1 cellular context compared by ENCODE assay signal in genomic region chr19:11293468-11294389, GRCh38.
TF ChIP-seq lines count a peak whose summit lies in the region.

No MANE protein-coding gene starts in this region.

TF ChIP-seq in K562, 482 proteins besides CTCF, POLR2A, EP300 and RAD21 (continued from another document and continues in another):
- peak; percentile 89 to 96 for TF ChIP-seq MAZ (CRISPR knock-in tag; conservative IDR thresholded peaks at IDR 0.05 in 1 of 2, IDR thresholded peaks at IDR 0.05 in 1 of 2)
- no peak for TF ChIP-seq TCF7 (IDR thresholded peaks at IDR 0.05; ENCODE audit: borderline replicate concordance)
- TF ChIP-seq, protein P1, sequence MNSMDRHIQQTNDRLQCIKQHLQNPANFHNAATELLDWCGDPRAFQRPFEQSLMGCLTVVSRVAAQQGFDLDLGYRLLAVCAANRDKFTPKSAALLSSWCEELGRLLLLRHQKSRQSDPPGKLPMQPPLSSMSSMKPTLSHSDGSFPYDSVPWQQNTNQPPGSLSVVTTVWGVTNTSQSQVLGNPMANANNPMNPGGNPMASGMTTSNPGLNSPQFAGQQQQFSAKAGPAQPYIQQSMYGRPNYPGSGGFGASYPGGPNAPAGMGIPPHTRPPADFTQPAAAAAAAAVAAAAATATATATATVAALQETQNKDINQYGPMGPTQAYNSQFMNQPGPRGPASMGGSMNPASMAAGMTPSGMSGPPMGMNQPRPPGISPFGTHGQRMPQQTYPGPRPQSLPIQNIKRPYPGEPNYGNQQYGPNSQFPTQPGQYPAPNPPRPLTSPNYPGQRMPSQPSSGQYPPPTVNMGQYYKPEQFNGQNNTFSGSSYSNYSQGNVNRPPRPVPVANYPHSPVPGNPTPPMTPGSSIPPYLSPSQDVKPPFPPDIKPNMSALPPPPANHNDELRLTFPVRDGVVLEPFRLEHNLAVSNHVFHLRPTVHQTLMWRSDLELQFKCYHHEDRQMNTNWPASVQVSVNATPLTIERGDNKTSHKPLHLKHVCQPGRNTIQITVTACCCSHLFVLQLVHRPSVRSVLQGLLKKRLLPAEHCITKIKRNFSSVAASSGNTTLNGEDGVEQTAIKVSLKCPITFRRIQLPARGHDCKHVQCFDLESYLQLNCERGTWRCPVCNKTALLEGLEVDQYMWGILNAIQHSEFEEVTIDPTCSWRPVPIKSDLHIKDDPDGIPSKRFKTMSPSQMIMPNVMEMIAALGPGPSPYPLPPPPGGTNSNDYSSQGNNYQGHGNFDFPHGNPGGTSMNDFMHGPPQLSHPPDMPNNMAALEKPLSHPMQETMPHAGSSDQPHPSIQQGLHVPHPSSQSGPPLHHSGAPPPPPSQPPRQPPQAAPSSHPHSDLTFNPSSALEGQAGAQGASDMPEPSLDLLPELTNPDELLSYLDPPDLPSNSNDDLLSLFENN (IDR thresholded peaks at IDR 0.05; ENCODE audit: low read depth in 2 of 2, low read length in 2 of 2): 0 out of 4 replicates have a peak, but pooled peaks of 1 of the 2 experiments have one; percentile 29
- TF ChIP-seq MEF2A (IDR thresholded peaks at IDR 0.05; ENCODE audit: control insufficient read depth, low read depth, low read length): no peak
- peak; percentile 62; the same call in 1 of the 2 replicates for TF ChIP-seq SMARCA5 (IDR thresholded peaks at IDR 0.05)
- TF ChIP-seq YBX1 (IDR thresholded peaks at IDR 0.05): no peak
- TF ChIP-seq ARID1B (IDR thresholded peaks at IDR 0.05): no peak
- TF ChIP-seq SMARCE1 (IDR thresholded peaks at IDR 0.05): no peak
- 0 out of 2 replicates have a peak, but pooled peaks have one; percentile 43 for TF ChIP-seq CC2D1A (IDR thresholded peaks at IDR 0.05)
- no peak for TF ChIP-seq MTA3 (IDR thresholded peaks at IDR 0.05; ENCODE audit: borderline replicate concordance)
- TF ChIP-seq, protein P2, sequence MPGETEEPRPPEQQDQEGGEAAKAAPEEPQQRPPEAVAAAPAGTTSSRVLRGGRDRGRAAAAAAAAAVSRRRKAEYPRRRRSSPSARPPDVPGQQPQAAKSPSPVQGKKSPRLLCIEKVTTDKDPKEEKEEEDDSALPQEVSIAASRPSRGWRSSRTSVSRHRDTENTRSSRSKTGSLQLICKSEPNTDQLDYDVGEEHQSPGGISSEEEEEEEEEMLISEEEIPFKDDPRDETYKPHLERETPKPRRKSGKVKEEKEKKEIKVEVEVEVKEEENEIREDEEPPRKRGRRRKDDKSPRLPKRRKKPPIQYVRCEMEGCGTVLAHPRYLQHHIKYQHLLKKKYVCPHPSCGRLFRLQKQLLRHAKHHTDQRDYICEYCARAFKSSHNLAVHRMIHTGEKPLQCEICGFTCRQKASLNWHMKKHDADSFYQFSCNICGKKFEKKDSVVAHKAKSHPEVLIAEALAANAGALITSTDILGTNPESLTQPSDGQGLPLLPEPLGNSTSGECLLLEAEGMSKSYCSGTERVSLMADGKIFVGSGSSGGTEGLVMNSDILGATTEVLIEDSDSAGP (CRISPR knock-in tag; IDR thresholded peaks at IDR 0.05): no peak
- no peak for TF ChIP-seq TEAD2 (tag; IDR thresholded peaks at IDR 0.05)
- no peak for TF ChIP-seq ZNF551 (CRISPR knock-in tag; IDR thresholded peaks at IDR 0.05)
- TF ChIP-seq, protein P3, sequence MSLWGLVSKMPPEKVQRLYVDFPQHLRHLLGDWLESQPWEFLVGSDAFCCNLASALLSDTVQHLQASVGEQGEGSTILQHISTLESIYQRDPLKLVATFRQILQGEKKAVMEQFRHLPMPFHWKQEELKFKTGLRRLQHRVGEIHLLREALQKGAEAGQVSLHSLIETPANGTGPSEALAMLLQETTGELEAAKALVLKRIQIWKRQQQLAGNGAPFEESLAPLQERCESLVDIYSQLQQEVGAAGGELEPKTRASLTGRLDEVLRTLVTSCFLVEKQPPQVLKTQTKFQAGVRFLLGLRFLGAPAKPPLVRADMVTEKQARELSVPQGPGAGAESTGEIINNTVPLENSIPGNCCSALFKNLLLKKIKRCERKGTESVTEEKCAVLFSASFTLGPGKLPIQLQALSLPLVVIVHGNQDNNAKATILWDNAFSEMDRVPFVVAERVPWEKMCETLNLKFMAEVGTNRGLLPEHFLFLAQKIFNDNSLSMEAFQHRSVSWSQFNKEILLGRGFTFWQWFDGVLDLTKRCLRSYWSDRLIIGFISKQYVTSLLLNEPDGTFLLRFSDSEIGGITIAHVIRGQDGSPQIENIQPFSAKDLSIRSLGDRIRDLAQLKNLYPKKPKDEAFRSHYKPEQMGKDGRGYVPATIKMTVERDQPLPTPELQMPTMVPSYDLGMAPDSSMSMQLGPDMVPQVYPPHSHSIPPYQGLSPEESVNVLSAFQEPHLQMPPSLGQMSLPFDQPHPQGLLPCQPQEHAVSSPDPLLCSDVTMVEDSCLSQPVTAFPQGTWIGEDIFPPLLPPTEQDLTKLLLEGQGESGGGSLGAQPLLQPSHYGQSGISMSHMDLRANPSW (CRISPR knock-in tag; IDR thresholded peaks at IDR 0.05): peak; percentile 69; the same call in 1 of the 2 replicates
- peak; percentile 62 for TF ChIP-seq NEUROD1 (IDR thresholded peaks at IDR 0.05; ENCODE audit: borderline replicate concordance, low read depth, low read length, partially characterized antibody)
- TF ChIP-seq FOXK1 (CRISPR knock-in tag; IDR thresholded peaks at IDR 0.05; ENCODE audit: borderline replicate concordance): no peak
- TF ChIP-seq, protein P4, sequence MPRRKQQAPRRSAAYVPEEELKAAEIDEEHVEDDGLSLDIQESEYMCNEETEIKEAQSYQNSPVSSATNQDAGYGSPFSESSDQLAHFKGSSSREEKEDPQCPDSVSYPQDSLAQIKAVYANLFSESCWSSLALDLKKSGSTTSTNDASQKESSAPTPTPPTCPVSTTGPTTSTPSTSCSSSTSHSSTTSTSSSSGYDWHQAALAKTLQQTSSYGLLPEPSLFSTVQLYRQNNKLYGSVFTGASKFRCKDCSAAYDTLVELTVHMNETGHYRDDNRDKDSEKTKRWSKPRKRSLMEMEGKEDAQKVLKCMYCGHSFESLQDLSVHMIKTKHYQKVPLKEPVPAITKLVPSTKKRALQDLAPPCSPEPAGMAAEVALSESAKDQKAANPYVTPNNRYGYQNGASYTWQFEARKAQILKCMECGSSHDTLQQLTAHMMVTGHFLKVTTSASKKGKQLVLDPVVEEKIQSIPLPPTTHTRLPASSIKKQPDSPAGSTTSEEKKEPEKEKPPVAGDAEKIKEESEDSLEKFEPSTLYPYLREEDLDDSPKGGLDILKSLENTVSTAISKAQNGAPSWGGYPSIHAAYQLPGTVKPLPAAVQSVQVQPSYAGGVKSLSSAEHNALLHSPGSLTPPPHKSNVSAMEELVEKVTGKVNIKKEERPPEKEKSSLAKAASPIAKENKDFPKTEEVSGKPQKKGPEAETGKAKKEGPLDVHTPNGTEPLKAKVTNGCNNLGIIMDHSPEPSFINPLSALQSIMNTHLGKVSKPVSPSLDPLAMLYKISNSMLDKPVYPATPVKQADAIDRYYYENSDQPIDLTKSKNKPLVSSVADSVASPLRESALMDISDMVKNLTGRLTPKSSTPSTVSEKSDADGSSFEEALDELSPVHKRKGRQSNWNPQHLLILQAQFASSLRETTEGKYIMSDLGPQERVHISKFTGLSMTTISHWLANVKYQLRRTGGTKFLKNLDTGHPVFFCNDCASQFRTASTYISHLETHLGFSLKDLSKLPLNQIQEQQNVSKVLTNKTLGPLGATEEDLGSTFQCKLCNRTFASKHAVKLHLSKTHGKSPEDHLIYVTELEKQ (CRISPR knock-in tag; IDR thresholded peaks at IDR 0.05): no peak
- TF ChIP-seq, protein P5, sequence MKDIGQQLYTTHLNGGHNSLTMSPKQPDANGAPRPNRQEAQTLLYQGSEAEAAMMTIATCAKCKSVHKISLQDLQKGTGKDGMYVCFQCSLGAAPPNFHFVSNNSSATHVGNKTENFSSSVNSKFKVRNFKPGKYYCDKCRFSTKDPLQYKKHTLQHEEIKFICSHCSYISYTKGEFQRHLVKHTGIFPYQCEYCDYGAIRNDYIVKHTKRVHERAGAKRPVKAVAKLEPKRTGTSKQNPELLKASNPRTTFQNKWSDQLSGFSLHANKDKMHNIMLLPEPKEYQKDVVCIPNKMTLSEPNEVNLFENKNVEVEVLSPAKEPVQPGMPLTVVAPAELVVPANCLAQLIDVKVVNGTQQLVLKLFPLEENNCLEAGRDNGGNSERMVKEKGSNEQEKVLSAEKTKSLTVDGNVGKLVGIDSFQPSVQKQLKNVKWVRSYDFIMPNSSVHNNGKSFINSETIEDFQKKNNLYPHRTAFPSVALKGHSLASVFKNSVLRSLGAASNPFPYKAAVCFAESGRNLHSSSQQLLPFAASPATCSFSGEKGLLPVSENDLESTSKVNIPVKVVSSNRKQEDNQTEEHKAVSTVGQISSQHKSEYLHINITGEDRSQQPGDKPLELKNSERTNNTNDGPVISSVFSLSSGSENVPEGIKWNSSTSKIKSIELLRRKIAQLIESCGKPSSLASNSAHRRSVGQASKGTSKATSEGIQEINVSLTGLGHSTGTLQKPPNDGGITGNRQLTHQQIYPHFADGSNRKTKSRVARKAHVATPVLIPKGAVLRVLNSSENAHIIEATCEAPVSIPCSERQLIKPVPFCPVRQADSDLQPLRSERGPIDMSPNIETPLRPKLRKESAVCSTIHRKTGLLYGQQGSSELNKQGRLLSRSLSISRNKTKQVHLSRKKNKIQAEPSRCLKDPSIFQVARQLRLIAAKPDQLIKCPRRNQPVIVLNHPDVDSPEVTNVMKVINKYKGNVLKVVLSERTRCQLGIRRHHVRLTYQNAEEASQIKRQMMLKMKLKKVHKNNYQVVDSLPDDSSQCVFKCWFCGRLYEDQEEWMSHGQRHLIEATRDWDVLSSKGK (CRISPR knock-in tag; IDR thresholded peaks at IDR 0.05): no peak
- no peak for TF ChIP-seq NFE2 (IDR thresholded peaks at IDR 0.05; ENCODE audit: low read depth)
- TF ChIP-seq FIP1L1 (IDR thresholded peaks at IDR 0.05; ENCODE audit: low read depth, low read length, poor library complexity, severe bottlenecking): no peak
- no peak for TF ChIP-seq TFE3 (CRISPR knock-in tag; IDR thresholded peaks at IDR 0.05)
- TF ChIP-seq NCOA6 (IDR thresholded peaks at IDR 0.05): no peak
- TF ChIP-seq, protein P6, sequence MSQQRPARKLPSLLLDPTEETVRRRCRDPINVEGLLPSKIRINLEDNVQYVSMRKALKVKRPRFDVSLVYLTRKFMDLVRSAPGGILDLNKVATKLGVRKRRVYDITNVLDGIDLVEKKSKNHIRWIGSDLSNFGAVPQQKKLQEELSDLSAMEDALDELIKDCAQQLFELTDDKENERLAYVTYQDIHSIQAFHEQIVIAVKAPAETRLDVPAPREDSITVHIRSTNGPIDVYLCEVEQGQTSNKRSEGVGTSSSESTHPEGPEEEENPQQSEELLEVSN (IDR thresholded peaks at IDR 0.05; ENCODE audit: borderline replicate concordance in 1 of 2, extremely low read depth in 1 of 2, insufficient read depth in 1 of 2, insufficient read length in 1 of 2, low read depth in 1 of 2, low read length in 1 of 2, poor library complexity in 1 of 2, severe bottlenecking in 1 of 2): no peak
- no peak for TF ChIP-seq ZNF449 (CRISPR knock-in tag; IDR thresholded peaks at IDR 0.05)
- TF ChIP-seq NELFE (IDR thresholded peaks at IDR 0.05; ENCODE audit: insufficient read depth, insufficient read length): no peak
- TF ChIP-seq NRF1 (conservative IDR thresholded peaks at IDR 0.05 in 1 of 2, IDR thresholded peaks at IDR 0.05 in 1 of 2): peak in 1 of 2 experiments; percentile 18; a peak in 1 of 4 replicates
- TF ChIP-seq, protein P7, sequence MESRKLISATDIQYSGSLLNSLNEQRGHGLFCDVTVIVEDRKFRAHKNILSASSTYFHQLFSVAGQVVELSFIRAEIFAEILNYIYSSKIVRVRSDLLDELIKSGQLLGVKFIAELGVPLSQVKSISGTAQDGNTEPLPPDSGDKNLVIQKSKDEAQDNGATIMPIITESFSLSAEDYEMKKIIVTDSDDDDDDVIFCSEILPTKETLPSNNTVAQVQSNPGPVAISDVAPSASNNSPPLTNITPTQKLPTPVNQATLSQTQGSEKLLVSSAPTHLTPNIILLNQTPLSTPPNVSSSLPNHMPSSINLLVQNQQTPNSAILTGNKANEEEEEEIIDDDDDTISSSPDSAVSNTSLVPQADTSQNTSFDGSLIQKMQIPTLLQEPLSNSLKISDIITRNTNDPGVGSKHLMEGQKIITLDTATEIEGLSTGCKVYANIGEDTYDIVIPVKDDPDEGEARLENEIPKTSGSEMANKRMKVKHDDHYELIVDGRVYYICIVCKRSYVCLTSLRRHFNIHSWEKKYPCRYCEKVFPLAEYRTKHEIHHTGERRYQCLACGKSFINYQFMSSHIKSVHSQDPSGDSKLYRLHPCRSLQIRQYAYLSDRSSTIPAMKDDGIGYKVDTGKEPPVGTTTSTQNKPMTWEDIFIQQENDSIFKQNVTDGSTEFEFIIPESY (CRISPR knock-in tag; IDR thresholded peaks at IDR 0.05): peak; percentile 79
- TF ChIP-seq NFXL1 (CRISPR knock-in tag; IDR thresholded peaks at IDR 0.05): no peak
- TF ChIP-seq KDM1A (IDR thresholded peaks at IDR 0.05): 0 out of 4 replicates have a peak, but pooled peaks of 1 of the 2 experiments have one; percentile 19
- no peak for TF ChIP-seq NR3C1 (CRISPR knock-in tag; IDR thresholded peaks at IDR 0.05)
- TF ChIP-seq SAFB (IDR thresholded peaks at IDR 0.05; ENCODE audit: borderline replicate concordance, low read depth, low read length): no peak
- TF ChIP-seq SREBF1 (IDR thresholded peaks at IDR 0.05; ENCODE audit: borderline replicate concordance, low read depth, low read length): no peak
- TF ChIP-seq MCM7 (IDR thresholded peaks at IDR 0.05): peak in 1 of 2 experiments; percentile 77; a peak in 1 of 4 replicates
- no peak for TF ChIP-seq U2AF1 (optimal IDR thresholded peaks at IDR 0.05; ENCODE audit: low read depth, low read length)
- TF ChIP-seq ZC3H11A (IDR thresholded peaks at IDR 0.05; ENCODE audit: low read depth, low read length): peak; percentile 69; the same call in 1 of the 2 replicates
- TF ChIP-seq, protein P8, sequence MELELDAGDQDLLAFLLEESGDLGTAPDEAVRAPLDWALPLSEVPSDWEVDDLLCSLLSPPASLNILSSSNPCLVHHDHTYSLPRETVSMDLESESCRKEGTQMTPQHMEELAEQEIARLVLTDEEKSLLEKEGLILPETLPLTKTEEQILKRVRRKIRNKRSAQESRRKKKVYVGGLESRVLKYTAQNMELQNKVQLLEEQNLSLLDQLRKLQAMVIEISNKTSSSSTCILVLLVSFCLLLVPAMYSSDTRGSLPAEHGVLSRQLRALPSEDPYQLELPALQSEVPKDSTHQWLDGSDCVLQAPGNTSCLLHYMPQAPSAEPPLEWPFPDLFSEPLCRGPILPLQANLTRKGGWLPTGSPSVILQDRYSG (tag; conservative IDR thresholded peaks at IDR 0.05; ENCODE audit: low read depth): no peak
